ENCODE assay signal across 1 cellular context in genomic region chr3:178152010-178152409, GRCh38.
TF ChIP-seq lines count a peak whose summit lies in the region.

No MANE protein-coding gene starts in this region.

TF ChIP-seq in GM23338, 12 proteins besides CTCF, POLR2A, EP300 and RAD21 (continued from another document):
- no peak for TF ChIP-seq ZNF462 (CRISPR knock-in tag; IDR thresholded peaks at IDR 0.05)
TF ChIP-seq in GM23338: peak in this region for 0.
